Comparison of ENCODE assay signal across 24 cellular contexts in genomic region chr12:122990561-122990960, GRCh38.
"Had no signal": no experiment of that assay in that cellular context is flagged by ENCODE, and none has a peak within 500 bp of the region (broad histone marks: within the 10 kb centered on the region; RNA-seq: fewer than 3 reads in every experiment).

No MANE protein-coding gene starts in this region.

- H3K4me1 Mint-ChIP-seq: activated naive CD4-positive, alpha-beta T cell treated with anti-CD3 and anti-CD28 coated beads, Interleukin-2, amount 50 U/mL, for 24 hours had no signal

- H3K9me3 ChIP-seq: adrenal gland, body of pancreas, breast epithelium had no signal

- H3K4me3 Mint-ChIP-seq: activated CD4-positive, alpha-beta T cell treated with anti-CD3 and anti-CD28 coated beads, Interleukin-2, amount 10 ng/mL, durations not matched to agents 24 days and 14 days; activated CD8-positive, alpha-beta T cell treated with anti-CD3 and anti-CD28 coated beads for 36 hours; activated naive CD4-positive, alpha-beta T cell treated with anti-CD3 and anti-CD28 coated beads, Interleukin-2, amount 50 U/mL, for 24 hours; activated T-helper 1 cell treated with anti-CD3 and anti-CD28 coated beads, Interleukin-12 subunit alpha, Interleukin-12 subunit beta, Interleukin-2, Interleukin-4 antibody, amounts not matched to agents 30 ng/mL and 10 ng/mL and 1 ng/mL, durations not matched to agents 14 hours and 24 hours and 36 hours had no signal

- H3K4me2 ChIP-seq: PC-9 had no signal

- FAIRE-seq: astrocyte, K562, RCC 7860 had no signal

- DNase-seq: activated CD4-positive, alpha-beta T cell treated with anti-CD3 and anti-CD28 coated beads, Interleukin-2, amount 10 ng/mL, durations not matched to agents 24 days and 14 days; activated CD4-positive, alpha-beta T cell treated with anti-CD3 and anti-CD28 coated beads, Interleukin-2, amount 50 U/mL, for 4 hours; activated CD8-positive, alpha-beta T cell treated with anti-CD3 and anti-CD28 coated beads for 36 hours; activated gamma-delta T cell treated with Interleukin-2 at 50 U/mL for 16 hours; activated T-cell treated with anti-CD3 and anti-CD28 coated beads, Interleukin-2, amount 50 U/mL, for 1 hour; adrenal gland; body of pancreas; NCI-H1092 treated with DMSO at 0.1 percent for 48 hours; NCI-H1436; NCI-H1694; NCI-H2029; NCI-H345; NCI-H524 treated with DMSO at 0.1 percent for 48 hours; PC-9; SW 1271; T1000 had no signal

- H3K27ac Mint-ChIP-seq: activated CD4-positive, alpha-beta T cell treated with anti-CD3 and anti-CD28 coated beads, Interleukin-2, amount 10 ng/mL, durations not matched to agents 24 days and 14 days; activated CD8-positive, alpha-beta T cell treated with anti-CD3 and anti-CD28 coated beads for 36 hours; activated naive CD4-positive, alpha-beta T cell treated with anti-CD3 and anti-CD28 coated beads, Interleukin-2, amount 50 U/mL, for 24 hours; activated T-helper 1 cell treated with anti-CD3 and anti-CD28 coated beads, Interleukin-12 subunit alpha, Interleukin-12 subunit beta, Interleukin-2, Interleukin-4 antibody, amounts not matched to agents 30 ng/mL and 10 ng/mL and 1 ng/mL, durations not matched to agents 14 hours and 24 hours and 36 hours had no signal

- H3K27me3 ChIP-seq: adrenal gland, body of pancreas, breast epithelium had no signal

- H3K27me3 Mint-ChIP-seq: activated CD4-positive, alpha-beta T cell treated with anti-CD3 and anti-CD28 coated beads, Interleukin-2, amount 10 ng/mL, durations not matched to agents 24 days and 14 days; activated CD8-positive, alpha-beta T cell treated with anti-CD3 and anti-CD28 coated beads for 36 hours; activated naive CD4-positive, alpha-beta T cell treated with anti-CD3 and anti-CD28 coated beads, Interleukin-2, amount 50 U/mL, for 24 hours had no signal

- H3K9me3 Mint-ChIP-seq: activated CD4-positive, alpha-beta T cell treated with anti-CD3 and anti-CD28 coated beads, Interleukin-2, amount 10 ng/mL, durations not matched to agents 24 days and 14 days; activated CD8-positive, alpha-beta T cell treated with anti-CD3 and anti-CD28 coated beads for 36 hours; activated naive CD4-positive, alpha-beta T cell treated with anti-CD3 and anti-CD28 coated beads, Interleukin-2, amount 50 U/mL, for 24 hours; activated T-helper 1 cell treated with anti-CD3 and anti-CD28 coated beads, Interleukin-12 subunit alpha, Interleukin-12 subunit beta, Interleukin-2, Interleukin-4 antibody, amounts not matched to agents 30 ng/mL and 10 ng/mL and 1 ng/mL, durations not matched to agents 14 hours and 24 hours and 36 hours had no signal

- H3K4me1 ChIP-seq: body of pancreas had no signal

- H3K36me3 ChIP-seq: breast epithelium had no signal

- H2AFZ ChIP-seq: PC-9 had no signal

- H3K27ac ChIP-seq: adrenal gland, body of pancreas, breast epithelium, PC-9, RWPE1 had no signal

- H3K4me3 ChIP-seq: adrenal gland, body of pancreas, breast epithelium, K562, PC-9 had no signal

- ATAC-seq: activated CD8-positive, alpha-beta T cell treated with anti-CD3 and anti-CD28 coated beads for 36 hours; body of pancreas; K562; Right ventricle myocardium inferior had no signal
